Comparison of ENCODE assay signal across 8 cellular contexts in the genomic region with DNA sequence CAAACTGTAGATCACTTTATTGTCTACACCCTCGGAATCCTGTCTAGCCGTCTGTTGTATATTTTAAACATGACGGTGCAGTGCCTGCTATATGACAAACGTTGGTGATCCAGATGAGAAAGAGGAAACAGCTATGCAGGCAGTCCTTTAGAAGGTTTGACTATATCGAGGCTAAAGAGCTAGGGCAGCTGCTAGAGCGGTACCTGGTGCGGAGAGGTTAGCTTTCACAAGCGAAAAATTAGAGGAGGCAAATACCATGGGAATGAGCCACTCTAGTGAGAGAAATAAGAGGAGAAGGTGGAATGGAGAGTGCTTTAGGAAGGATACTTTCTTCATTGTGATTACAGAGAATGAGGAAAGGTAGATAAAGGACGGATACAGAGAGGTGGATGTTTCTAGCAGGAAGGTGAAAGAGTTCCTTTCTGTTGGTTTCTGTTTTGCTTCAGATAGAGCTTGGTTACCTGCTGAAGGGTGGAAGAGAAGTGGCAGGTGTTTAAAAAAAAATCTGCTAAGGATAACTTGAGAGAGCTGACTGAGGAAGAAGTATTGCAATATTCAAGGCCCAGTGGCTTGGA. TPM values are rescaled to one million over a fixed set of nuclear protein-coding genes. Genes with fewer than 3 reads are reported as not detected.
DNase-seq lines count a peak whose midpoint lies in the region; ATAC-seq lines count a peak whose summit lies in the region.

No MANE protein-coding gene starts in this region.

- ATAC-seq in activated T-helper 17 cell treated with anti-CD3 and anti-CD28 coated beads, Interleukin-2, amount 50 U/mL, for 72 hours (replicated peaks) = peak; percentile 1

- H3K9me3 Mint-ChIP-seq in activated T-helper 17 cell treated with anti-CD3 and anti-CD28 coated beads, Interleukin-2, amount 50 U/mL, for 72 hours = no peaks in the 10 kb centered on the region

- peak overlapping the region; percentile 86 for H3K4me3 Mint-ChIP-seq in activated T-helper 17 cell treated with anti-CD3 and anti-CD28 coated beads, Interleukin-2, amount 50 U/mL, for 72 hours

- no peaks in the 10 kb centered on the region for H3K36me3 Mint-ChIP-seq in activated T-helper 17 cell treated with anti-CD3 and anti-CD28 coated beads, Interleukin-2, amount 50 U/mL, for 72 hours (ENCODE audit: low read depth)

- H3K4me1 Mint-ChIP-seq in activated T-helper 17 cell treated with anti-CD3 and anti-CD28 coated beads, Interleukin-2, amount 50 U/mL, for 72 hours = peaks cover 17% of the 10 kb centered on the region

- H3K36me3 ChIP-seq in KOPT-K1 (ENCODE audit: insufficient read depth, low read length) = no peaks in the 10 kb centered on the region

- H3K27ac Mint-ChIP-seq in activated T-helper 17 cell treated with anti-CD3 and anti-CD28 coated beads, Interleukin-2, amount 50 U/mL, for 72 hours = peak overlapping the region; percentile 88

- no peaks in the 10 kb centered on the region for H3K9me3 ChIP-seq in KOPT-K1 (ENCODE audit: insufficient read depth, low read length, poor library complexity, severe bottlenecking)

- no peaks in the 10 kb centered on the region for H3K27me3 Mint-ChIP-seq in activated T-helper 17 cell treated with anti-CD3 and anti-CD28 coated beads, Interleukin-2, amount 50 U/mL, for 72 hours

- peak overlapping the region; percentile 85 for H3K4me3 ChIP-seq in iPS-11a (ENCODE audit: low read depth, low read length)
- H3K4me3 ChIP-seq in skin epidermis = peak overlapping the region; percentile 66 to 96 (median 93)

- DNase-seq in NCI-H748 treated with DMSO at 0.1 percent for 48 hours (lab: John Stamatoyannopoulos, UW) (peak; percentile 77), NCI-H748 (lab: John Stamatoyannopoulos, UW; ENCODE audit: unreplicated experiment) (no peak), HCEC 1CT (no peak)
- DNase-seq in stimulated activated CD4-positive, alpha-beta T cell treated with anti-CD3 and anti-CD28 coated beads, Interleukin-2, amount 100 ng/mL, for 48 hours = no peak

- peak overlapping the region; percentile 94 for H3K27ac ChIP-seq in KOPT-K1 (ENCODE audit: low read depth, low read length, poor library complexity, severe bottlenecking)
- peak overlapping the region; percentile 96 to 100 (median 99) for H3K27ac ChIP-seq in skin epidermis

RNA-seq across cellular contexts. Expression of gene FBXL17, which starts 1.0 kb away (rescaled TPM):
- 1 to 10 TPM; 5.9 to 9.1 TPM for total RNA-seq in activated T-helper 17 cell treated with anti-CD3 and anti-CD28 coated beads, Interleukin-2, amount 50 U/mL, for 72 hours
